In genomic region chr1:42282867-42283583, GRCh38 we compare ENCODE assay signal across 10 cellular contexts. TPM values are rescaled to one million over a fixed set of nuclear protein-coding genes. Genes with fewer than 3 reads are reported as not detected.
DNase-seq lines count a peak whose midpoint lies in the region; ATAC-seq lines count a peak whose summit lies in the region.
"Had no signal": no experiment of that assay in that cellular context is flagged by ENCODE, and none has a peak within 500 bp of the region (broad histone marks: within the 10 kb centered on the region; RNA-seq: fewer than 3 reads in every experiment).

No MANE protein-coding gene starts in this region.

- peaks cover 0 to 6% of the 10 kb centered on the region in 2 donors for H3K36me3 Mint-ChIP-seq in activated naive CD4-positive, alpha-beta T cell treated with anti-CD3 and anti-CD28 coated beads, Interleukin-2, amount 50 U/mL, for 72 hours
- H3K36me3 Mint-ChIP-seq in activated naive CD8-positive, alpha-beta T cell treated with anti-CD3 and anti-CD28 coated beads, Interleukin-2, amount 50 U/mL, for 24 hours (ENCODE audit: low read depth): peaks cover 9% of the 10 kb centered on the region
- peaks cover 14% of the 10 kb centered on the region for H3K36me3 Mint-ChIP-seq in stimulated activated memory B cell treated with anti-CD40 and anti-IgM and Interleukin-4, amounts not matched to agents 10 μg/mL and 1 μg/mL and 100 μg/mL, for 72 hours

- H3K4me1 Mint-ChIP-seq in activated naive CD8-positive, alpha-beta T cell treated with anti-CD3 and anti-CD28 coated beads, Interleukin-2, amount 50 U/mL, for 24 hours: peaks cover 52% of the 10 kb centered on the region
- H3K4me1 Mint-ChIP-seq in stimulated activated memory B cell treated with anti-CD40 and anti-IgM and Interleukin-4, amounts not matched to agents 10 μg/mL and 1 μg/mL and 100 μg/mL, for 72 hours: peaks cover 37% of the 10 kb centered on the region

- no peak overlapping the region for H3K4me3 Mint-ChIP-seq in activated naive CD8-positive, alpha-beta T cell treated with anti-CD3 and anti-CD28 coated beads, Interleukin-2, amount 50 U/mL, for 24 hours
- no peak overlapping the region for H3K4me3 Mint-ChIP-seq in stimulated activated memory B cell treated with anti-CD40 and anti-IgM and Interleukin-4, amounts not matched to agents 10 μg/mL and 1 μg/mL and 100 μg/mL, for 72 hours

- H3K9me3 Mint-ChIP-seq in activated naive CD4-positive, alpha-beta T cell treated with anti-CD3 and anti-CD28 coated beads, Interleukin-2, amount 50 U/mL, for 72 hours: no peaks in the 10 kb centered on the region
- no peaks in the 10 kb centered on the region for H3K9me3 Mint-ChIP-seq in activated naive CD8-positive, alpha-beta T cell treated with anti-CD3 and anti-CD28 coated beads, Interleukin-2, amount 50 U/mL, for 24 hours
- H3K9me3 Mint-ChIP-seq in stimulated activated memory B cell treated with anti-CD40 and anti-IgM and Interleukin-4, amounts not matched to agents 10 μg/mL and 1 μg/mL and 100 μg/mL, for 72 hours: no peaks in the 10 kb centered on the region

- H3K27ac Mint-ChIP-seq in activated naive CD4-positive, alpha-beta T cell treated with anti-CD3 and anti-CD28 coated beads, Interleukin-2, amount 50 U/mL, for 72 hours: peak overlapping the region in 1 of 2 donors; percentile 92
- H3K27ac Mint-ChIP-seq in activated naive CD8-positive, alpha-beta T cell treated with anti-CD3 and anti-CD28 coated beads, Interleukin-2, amount 50 U/mL, for 24 hours: peak overlapping the region; percentile 61
- H3K27ac Mint-ChIP-seq in stimulated activated memory B cell treated with anti-CD40 and anti-IgM and Interleukin-4, amounts not matched to agents 10 μg/mL and 1 μg/mL and 100 μg/mL, for 72 hours: no peak overlapping the region

- DNase-seq in activated naive CD4-positive, alpha-beta T cell treated with anti-CD3 and anti-CD28 coated beads, Interleukin-2, amount 50 U/mL, for 72 hours (ENCODE audit: low spot score in 2 of 2): no peak
- DNase-seq in activated naive CD4-positive, alpha-beta T cell treated with Interleukin-2 at 50 U/mL for 16 hours: no peak
- DNase-seq in activated naive CD8-positive, alpha-beta T cell treated with anti-CD3 and anti-CD28 coated beads, Interleukin-2, amount 50 U/mL, for 24 hours: no peak
- peak; percentile 10 for DNase-seq in glomerular endothelial cell (ENCODE audit: extremely low read depth, low read depth, low spot score)
- DNase-seq in NCI-H2107 treated with DMSO at 0.1 percent for 48 hours (lab: John Stamatoyannopoulos, UW; ENCODE audit: unreplicated experiment): no peak
- DNase-seq in stimulated activated naive CD4-positive, alpha-beta T cell (lab: John Stamatoyannopoulos, UW): no peak
- no peak for DNase-seq in GF-D8 (lab: John Stamatoyannopoulos, UW)
- DNase-seq: NCI-H1048, NCI-H526 treated with DMSO at 0.1 percent for 48 hours had no signal

- peak; percentile 99 to 100 for ATAC-seq in activated naive CD4-positive, alpha-beta T cell treated with anti-CD3 and anti-CD28 coated beads, Interleukin-2, amount 50 U/mL, for 72 hours
- ATAC-seq in activated naive CD8-positive, alpha-beta T cell treated with anti-CD3 and anti-CD28 coated beads, Interleukin-2, amount 50 U/mL, for 24 hours: peak; percentile 95
- no peak for ATAC-seq in stimulated activated memory B cell treated with anti-CD40 and anti-IgM and Interleukin-4, amounts not matched to agents 10 μg/mL and 1 μg/mL and 100 μg/mL, for 72 hours

- H3K27me3 Mint-ChIP-seq in activated naive CD8-positive, alpha-beta T cell treated with anti-CD3 and anti-CD28 coated beads, Interleukin-2, amount 50 U/mL, for 24 hours: no peaks in the 10 kb centered on the region
- H3K27me3 Mint-ChIP-seq in stimulated activated memory B cell treated with anti-CD40 and anti-IgM and Interleukin-4, amounts not matched to agents 10 μg/mL and 1 μg/mL and 100 μg/mL, for 72 hours: no peaks in the 10 kb centered on the region

RNA-seq across cellular contexts. Expression of gene FOXJ3, which starts 52.0 kb away (rescaled TPM):
- 10 to 100 TPM; 51.0 to 52.9 TPM for total RNA-seq in activated naive CD4-positive, alpha-beta T cell treated with anti-CD3 and anti-CD28 coated beads, Interleukin-2, amount 50 U/mL, for 72 hours
- 20.7 and 36.9 TPM in 2 replicates for total RNA-seq in glomerular endothelial cell
